In the genomic region with DNA sequence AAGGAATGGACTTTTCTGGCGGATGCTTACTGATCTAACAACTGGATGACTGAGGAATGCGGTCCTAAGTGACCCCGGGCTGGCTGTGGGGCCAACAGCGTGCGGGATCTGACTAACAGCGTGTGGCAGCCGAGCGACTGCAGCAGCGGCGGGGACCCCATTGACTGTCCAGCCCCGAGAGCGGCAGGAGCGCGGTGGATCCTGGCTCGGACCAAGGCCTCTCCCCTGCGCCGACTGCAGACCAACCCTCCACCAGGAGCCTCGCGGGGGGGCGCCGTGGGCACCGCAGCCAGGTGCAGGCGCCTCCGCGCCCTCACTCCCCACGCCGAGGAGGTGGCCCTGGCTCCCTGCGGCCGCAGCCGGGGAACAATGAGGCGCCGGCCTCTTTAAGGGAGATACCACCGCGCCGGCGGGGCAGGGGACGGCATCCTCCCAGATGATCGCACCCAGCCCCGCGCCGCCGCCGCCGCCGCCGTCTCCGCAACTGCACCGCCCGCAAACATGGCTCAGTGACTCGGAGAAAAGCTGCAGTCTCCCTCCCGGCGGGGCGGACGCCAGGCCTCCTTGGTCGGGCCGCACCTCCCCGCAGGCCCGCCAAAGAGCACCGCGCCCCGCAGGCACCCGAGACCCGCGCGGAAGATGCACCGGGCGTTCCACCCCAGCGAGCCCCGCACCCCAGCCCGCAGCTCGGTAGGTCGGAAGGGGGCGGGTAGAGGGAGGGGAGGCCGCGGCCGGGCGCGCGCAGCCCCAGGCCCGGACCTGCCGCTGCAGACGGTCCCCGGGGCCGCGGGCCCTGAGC, we compare ENCODE assay signal across 1 cellular context.
TF ChIP-seq lines count a peak whose summit lies in the region.

No MANE protein-coding gene starts in this region.

TF ChIP-seq in K562, 482 proteins besides CTCF, POLR2A, EP300 and RAD21 (continued from another document and continues in another):
- TF ChIP-seq, protein P1, sequence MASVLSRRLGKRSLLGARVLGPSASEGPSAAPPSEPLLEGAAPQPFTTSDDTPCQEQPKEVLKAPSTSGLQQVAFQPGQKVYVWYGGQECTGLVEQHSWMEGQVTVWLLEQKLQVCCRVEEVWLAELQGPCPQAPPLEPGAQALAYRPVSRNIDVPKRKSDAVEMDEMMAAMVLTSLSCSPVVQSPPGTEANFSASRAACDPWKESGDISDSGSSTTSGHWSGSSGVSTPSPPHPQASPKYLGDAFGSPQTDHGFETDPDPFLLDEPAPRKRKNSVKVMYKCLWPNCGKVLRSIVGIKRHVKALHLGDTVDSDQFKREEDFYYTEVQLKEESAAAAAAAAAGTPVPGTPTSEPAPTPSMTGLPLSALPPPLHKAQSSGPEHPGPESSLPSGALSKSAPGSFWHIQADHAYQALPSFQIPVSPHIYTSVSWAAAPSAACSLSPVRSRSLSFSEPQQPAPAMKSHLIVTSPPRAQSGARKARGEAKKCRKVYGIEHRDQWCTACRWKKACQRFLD (CRISPR knock-in tag; IDR thresholded peaks at IDR 0.05), result peak; percentile 37; the same call in 1 of the 2 replicates
- TF ChIP-seq XRCC4 (IDR thresholded peaks at IDR 0.05; ENCODE audit: extremely low read depth, insufficient read depth, insufficient read length) (no peak), OTX1 (CRISPR knock-in tag; IDR thresholded peaks at IDR 0.05) (no peak), ZNF589 (CRISPR knock-in tag; IDR thresholded peaks at IDR 0.05; ENCODE audit: low read depth) (0 out of 2 replicates have a peak, but pooled peaks have one; percentile 43), CXXC5 (CRISPR knock-in tag; IDR thresholded peaks at IDR 0.05) (no peak), SRF (CRISPR knock-in tag; IDR thresholded peaks at IDR 0.05) (no peak), BCLAF1 (IDR thresholded peaks at IDR 0.05; ENCODE audit: borderline replicate concordance in 1 of 2, control insufficient read depth in 1 of 2, low read depth in 2 of 2, low read length in 1 of 2) (peak in 1 of 2 experiments; percentile 81; a peak in 2 of 4 replicates), MTA1 (IDR thresholded peaks at IDR 0.05; ENCODE audit: borderline replicate concordance) (no peak), ZNF232 (CRISPR knock-in tag; IDR thresholded peaks at IDR 0.05) (peak; percentile 85; the same call in 1 of the 2 replicates), NR1H2 (CRISPR knock-in tag; IDR thresholded peaks at IDR 0.05) (0 out of 2 replicates have a peak, but pooled peaks have one; percentile 1), FOXO4 (CRISPR knock-in tag; IDR thresholded peaks at IDR 0.05) (no peak), MCM5 (IDR thresholded peaks at IDR 0.05; ENCODE audit: low read depth) (no peak), SMARCA5 (IDR thresholded peaks at IDR 0.05) (no peak), MTA2 (IDR thresholded peaks at IDR 0.05; ENCODE audit: low read depth) (0 out of 2 replicates have a peak, but pooled peaks have one; percentile 2), COPS2 (conservative IDR thresholded peaks at IDR 0.05) (no peak), SRSF3 (IDR thresholded peaks at IDR 0.05; ENCODE audit: insufficient read depth, low read length) (0 out of 2 replicates have a peak, but pooled peaks have one; percentile 51), MYC (IDR thresholded peaks at IDR 0.05; ENCODE audit: low read depth, low read length) (no peak; the same call in 1 of the 2 replicates), MYC (CRISPR knock-in tag; IDR thresholded peaks at IDR 0.05; ENCODE audit: borderline replicate concordance, low read depth) (peak; percentile 75; the same call in 1 of the 2 replicates), RBM14 (IDR thresholded peaks at IDR 0.05; ENCODE audit: borderline replicate concordance, insufficient read depth, low read depth, low read length) (no peak), ZBTB2 (IDR thresholded peaks at IDR 0.05) (no peak), SREBF1 (IDR thresholded peaks at IDR 0.05; ENCODE audit: borderline replicate concordance, low read depth, low read length) (peak; percentile 61; the same call in 1 of the 2 replicates), FOXK2 (conservative IDR thresholded peaks at IDR 0.05 in 1 of 2, IDR thresholded peaks at IDR 0.05 in 1 of 2; ENCODE audit: low read depth in 2 of 2) (peak in 1 of 2 experiments; percentile 95; a peak in 2 of 4 replicates), ZNF561 (CRISPR knock-in tag; conservative IDR thresholded peaks at IDR 0.05) (no peak), ZNF3 (CRISPR knock-in tag; IDR thresholded peaks at IDR 0.05) (no peak), GTF2F1 (IDR thresholded peaks at IDR 0.05; ENCODE audit: low read depth, low read length) (no peak), CHCHD3 (CRISPR knock-in tag; IDR thresholded peaks at IDR 0.05) (no peak), MBD1 (CRISPR knock-in tag; IDR thresholded peaks at IDR 0.05) (no peak), TSC22D4 (tag; IDR thresholded peaks at IDR 0.05) (no peak), SMARCA4 (IDR thresholded peaks at IDR 0.05) (0 out of 2 replicates have a peak, but pooled peaks have one; percentile 43), BRF1 (IDR thresholded peaks at IDR 0.05; ENCODE audit: borderline replicate concordance, extremely low read depth, insufficient read length) (no peak), SAP30 (IDR thresholded peaks at IDR 0.05; ENCODE audit: borderline replicate concordance, insufficient read depth, low read depth, low read length, poor library complexity, severe bottlenecking) (peak; percentile 65), CBX8 (IDR thresholded peaks at IDR 0.05; ENCODE audit: borderline replicate concordance, extremely low read depth, low read depth, low read length, poor library complexity, severe bottlenecking) (no peak), MBD2 (IDR thresholded peaks at IDR 0.05; ENCODE audit: borderline replicate concordance, low read depth) (no peak), ZNF696 (CRISPR knock-in tag; conservative IDR thresholded peaks at IDR 0.05) (no peak), KLF6 (CRISPR knock-in tag; IDR thresholded peaks at IDR 0.05; ENCODE audit: borderline replicate concordance) (no peak), KHSRP (IDR thresholded peaks at IDR 0.05) (no peak), HNRNPH1 (optimal IDR thresholded peaks at IDR 0.05; ENCODE audit: low read depth, low read length) (no peak), CBX5 (IDR thresholded peaks at IDR 0.05; ENCODE audit: borderline replicate concordance, low read depth) (no peak)
- TF ChIP-seq, protein P2, sequence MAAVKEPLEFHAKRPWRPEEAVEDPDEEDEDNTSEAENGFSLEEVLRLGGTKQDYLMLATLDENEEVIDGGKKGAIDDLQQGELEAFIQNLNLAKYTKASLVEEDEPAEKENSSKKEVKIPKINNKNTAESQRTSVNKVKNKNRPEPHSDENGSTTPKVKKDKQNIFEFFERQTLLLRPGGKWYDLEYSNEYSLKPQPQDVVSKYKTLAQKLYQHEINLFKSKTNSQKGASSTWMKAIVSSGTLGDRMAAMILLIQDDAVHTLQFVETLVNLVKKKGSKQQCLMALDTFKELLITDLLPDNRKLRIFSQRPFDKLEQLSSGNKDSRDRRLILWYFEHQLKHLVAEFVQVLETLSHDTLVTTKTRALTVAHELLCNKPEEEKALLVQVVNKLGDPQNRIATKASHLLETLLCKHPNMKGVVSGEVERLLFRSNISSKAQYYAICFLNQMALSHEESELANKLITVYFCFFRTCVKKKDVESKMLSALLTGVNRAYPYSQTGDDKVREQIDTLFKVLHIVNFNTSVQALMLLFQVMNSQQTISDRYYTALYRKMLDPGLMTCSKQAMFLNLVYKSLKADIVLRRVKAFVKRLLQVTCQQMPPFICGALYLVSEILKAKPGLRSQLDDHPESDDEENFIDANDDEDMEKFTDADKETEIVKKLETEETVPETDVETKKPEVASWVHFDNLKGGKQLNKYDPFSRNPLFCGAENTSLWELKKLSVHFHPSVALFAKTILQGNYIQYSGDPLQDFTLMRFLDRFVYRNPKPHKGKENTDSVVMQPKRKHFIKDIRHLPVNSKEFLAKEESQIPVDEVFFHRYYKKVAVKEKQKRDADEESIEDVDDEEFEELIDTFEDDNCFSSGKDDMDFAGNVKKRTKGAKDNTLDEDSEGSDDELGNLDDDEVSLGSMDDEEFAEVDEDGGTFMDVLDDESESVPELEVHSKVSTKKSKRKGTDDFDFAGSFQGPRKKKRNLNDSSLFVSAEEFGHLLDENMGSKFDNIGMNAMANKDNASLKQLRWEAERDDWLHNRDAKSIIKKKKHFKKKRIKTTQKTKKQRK (IDR thresholded peaks at IDR 0.05; ENCODE audit: borderline replicate concordance, low read depth, low read length), result no peak
- TF ChIP-seq, protein P3, sequence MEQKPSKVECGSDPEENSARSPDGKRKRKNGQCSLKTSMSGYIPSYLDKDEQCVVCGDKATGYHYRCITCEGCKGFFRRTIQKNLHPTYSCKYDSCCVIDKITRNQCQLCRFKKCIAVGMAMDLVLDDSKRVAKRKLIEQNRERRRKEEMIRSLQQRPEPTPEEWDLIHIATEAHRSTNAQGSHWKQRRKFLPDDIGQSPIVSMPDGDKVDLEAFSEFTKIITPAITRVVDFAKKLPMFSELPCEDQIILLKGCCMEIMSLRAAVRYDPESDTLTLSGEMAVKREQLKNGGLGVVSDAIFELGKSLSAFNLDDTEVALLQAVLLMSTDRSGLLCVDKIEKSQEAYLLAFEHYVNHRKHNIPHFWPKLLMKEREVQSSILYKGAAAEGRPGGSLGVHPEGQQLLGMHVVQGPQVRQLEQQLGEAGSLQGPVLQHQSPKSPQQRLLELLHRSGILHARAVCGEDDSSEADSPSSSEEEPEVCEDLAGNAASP (IDR thresholded peaks at IDR 0.05), result no peak
- TF ChIP-seq, protein P4, sequence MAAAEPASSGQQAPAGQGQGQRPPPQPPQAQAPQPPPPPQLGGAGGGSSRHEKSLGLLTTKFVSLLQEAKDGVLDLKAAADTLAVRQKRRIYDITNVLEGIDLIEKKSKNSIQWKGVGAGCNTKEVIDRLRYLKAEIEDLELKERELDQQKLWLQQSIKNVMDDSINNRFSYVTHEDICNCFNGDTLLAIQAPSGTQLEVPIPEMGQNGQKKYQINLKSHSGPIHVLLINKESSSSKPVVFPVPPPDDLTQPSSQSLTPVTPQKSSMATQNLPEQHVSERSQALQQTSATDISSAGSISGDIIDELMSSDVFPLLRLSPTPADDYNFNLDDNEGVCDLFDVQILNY (CRISPR knock-in tag; IDR thresholded peaks at IDR 0.05), result peak; percentile 93
